1 cellular context compared by ENCODE assay signal in genomic region chr19:46850228-46851203, GRCh38.
A peak's percentile ranks its signal among the peaks of the same experiment; 100 is the strongest.
TF ChIP-seq lines count a peak whose summit lies in the region.

Gene AP2S1, minus strand, starts transcription at chr19:46850846. Its CDS starts 80 bp downstream, at chr19:46850766.

TF ChIP-seq in A549, 52 proteins besides CTCF, POLR2A, EP300 and RAD21 (continued from another document):
- no peak for TF ChIP-seq ATOH8 (CRISPR knock-in tag; IDR thresholded peaks at IDR 0.05; ENCODE audit: low read depth)
- no peak for TF ChIP-seq MAFK (IDR thresholded peaks at IDR 0.05; ENCODE audit: partially characterized antibody)
- TF ChIP-seq BCL3 (IDR thresholded peaks at IDR 0.05) = peak; percentile 51; the same call in 1 of the 3 replicates
- no peak for TF ChIP-seq ZNF302 (CRISPR knock-in tag; IDR thresholded peaks at IDR 0.05)
- no peak for TF ChIP-seq HDAC2 (IDR thresholded peaks at IDR 0.05)
- TF ChIP-seq FOSL2 (IDR thresholded peaks at IDR 0.05) = no peak
- TF ChIP-seq FOSL2 (CRISPR knock-in tag; IDR thresholded peaks at IDR 0.05) = 0 out of 2 replicates have a peak, but pooled peaks have one; percentile 8
- TF ChIP-seq TFCP2L1 (CRISPR knock-in tag; IDR thresholded peaks at IDR 0.05) = peak; percentile 68
- TF ChIP-seq SREBF2 (IDR thresholded peaks at IDR 0.05) = no peak
TF ChIP-seq in A549: peak in this region for 9.
